ENCODE assay signal across 1 cellular context in genomic region chr5:133340002-133340755, GRCh38.
TF ChIP-seq lines count a peak whose summit lies in the region.

No MANE protein-coding gene starts in this region.

TF ChIP-seq in H1, 55 proteins besides CTCF, POLR2A, EP300 and RAD21:
- TF ChIP-seq NRF1 (IDR thresholded peaks at IDR 0.05; ENCODE audit: low read depth, low read length) (no peak), KDM1A (IDR thresholded peaks at IDR 0.05; ENCODE audit: borderline replicate concordance, low read length) (no peak), CHD1 (IDR thresholded peaks at IDR 0.05; ENCODE audit: low read depth, low read length) (no peak), CBX5 (IDR thresholded peaks at IDR 0.05; ENCODE audit: low read depth, low read length) (no peak), POU5F1 (IDR thresholded peaks at IDR 0.05; ENCODE audit: low read depth, low read length) (no peak), JUN (IDR thresholded peaks at IDR 0.05; ENCODE audit: low read depth, low read length) (no peak), NANOG (IDR thresholded peaks at IDR 0.05; ENCODE audit: insufficient read depth, low read depth, low read length, poor library complexity, severe bottlenecking) (no peak), SIRT6 (IDR thresholded peaks at IDR 0.05; ENCODE audit: low read length) (no peak), TCF12 (IDR thresholded peaks at IDR 0.05; ENCODE audit: low read depth, low read length) (no peak), RXRA (IDR thresholded peaks at IDR 0.05; ENCODE audit: insufficient read depth, low read depth, low read length) (no peak)
